1 cellular context compared by ENCODE assay signal in the genomic region with DNA sequence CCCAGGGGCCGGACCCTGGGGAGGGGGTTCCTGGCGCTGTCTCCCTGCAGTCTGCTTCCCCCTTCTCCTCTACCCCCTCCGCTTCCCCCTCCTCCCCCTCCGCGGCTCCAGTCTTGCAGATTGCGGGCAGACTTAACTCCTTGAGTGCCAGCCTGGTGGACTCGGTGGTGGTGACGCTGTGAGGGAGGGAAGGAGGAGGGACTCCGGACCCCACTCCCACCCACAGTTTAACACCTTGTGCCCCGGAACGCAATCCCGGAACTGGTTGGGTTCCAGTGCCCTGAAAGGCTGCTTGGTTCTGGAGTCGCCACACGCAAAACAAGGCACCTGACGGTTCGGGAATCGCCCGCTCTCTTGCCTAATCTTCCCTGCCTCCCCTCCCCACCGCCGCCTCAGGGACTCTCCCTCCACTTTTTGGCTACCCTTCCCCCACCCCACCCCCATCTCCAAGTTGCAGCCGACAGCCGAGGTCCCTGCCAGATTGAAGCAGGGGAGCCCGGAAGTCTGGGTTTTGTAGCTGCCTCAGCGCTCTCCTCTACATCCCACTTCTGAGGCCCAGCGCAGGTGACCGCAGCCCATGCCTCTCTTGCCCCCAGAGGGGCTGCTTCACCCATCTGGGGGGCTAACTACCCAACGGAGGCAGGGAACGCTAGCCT.
TF ChIP-seq lines count a peak whose summit lies in the region.

No MANE protein-coding gene starts in this region.

TF ChIP-seq in HEK293, 187 proteins besides CTCF, POLR2A, EP300 and RAD21 (continued from another document):
- TF ChIP-seq ZEB2 (tag by site-specific recombination; IDR thresholded peaks at IDR 0.05) (peak; percentile 37; the same call in 1 of the 2 replicates), ZNF623 (tag by site-specific recombination; IDR thresholded peaks at IDR 0.05) (no peak), ZBTB8A (tag by site-specific recombination; IDR thresholded peaks at IDR 0.05) (peak; percentile 34; the same call in 1 of the 2 replicates), ZFP3 (tag by site-specific recombination; IDR thresholded peaks at IDR 0.05; ENCODE audit: low read depth) (peak; percentile 39; the same call in 1 of the 2 replicates), ZBTB20 (tag by site-specific recombination; IDR thresholded peaks at IDR 0.05) (peak; percentile 78), ZNF501 (tag by site-specific recombination; IDR thresholded peaks at IDR 0.05) (0 out of 2 replicates have a peak, but pooled peaks have one; percentile 14), TCF7L2 (IDR thresholded peaks at IDR 0.05; ENCODE audit: borderline replicate concordance, low read depth, low read length) (no peak), ZBTB7A (tag by site-specific recombination; IDR thresholded peaks at IDR 0.05; ENCODE audit: low read depth) (peak; percentile 69; the same call in 1 of the 2 replicates), ZNF658 (tag by site-specific recombination; IDR thresholded peaks at IDR 0.05) (no peak), ZNF341 (tag by site-specific recombination; IDR thresholded peaks at IDR 0.05; ENCODE audit: low read depth) (peak; percentile 77), ZNF747 (tag by site-specific recombination; IDR thresholded peaks at IDR 0.05) (no peak), INSM2 (tag by site-specific recombination; IDR thresholded peaks at IDR 0.05) (no peak; the same call in 1 of the 2 replicates), IKZF3 (tag by site-specific recombination; IDR thresholded peaks at IDR 0.05) (peak; percentile 31; the same call in 1 of the 2 replicates), ZNF704 (tag by site-specific recombination; IDR thresholded peaks at IDR 0.05) (no peak), ZBTB48 (tag by site-specific recombination; IDR thresholded peaks at IDR 0.05) (peak; percentile 65; the same call in 1 of the 2 replicates), ZNF792 (tag by site-specific recombination; IDR thresholded peaks at IDR 0.05) (no peak), ZNF610 (tag by site-specific recombination; IDR thresholded peaks at IDR 0.05; ENCODE audit: borderline replicate concordance) (no peak), MYNN (tag by site-specific recombination; IDR thresholded peaks at IDR 0.05; ENCODE audit: borderline replicate concordance) (peak; percentile 79), ZNF335 (tag by site-specific recombination; conservative IDR thresholded peaks at IDR 0.05) (peak; percentile 88), ZBTB17 (tag by site-specific recombination; IDR thresholded peaks at IDR 0.05) (peak; percentile 58), WT1 (tag by site-specific recombination; IDR thresholded peaks at IDR 0.05) (peak; percentile 22; the same call in 1 of the 2 replicates), ZXDB (tag by site-specific recombination; IDR thresholded peaks at IDR 0.05) (peak; percentile 18; the same call in 1 of the 2 replicates), BCL11B (tag by site-specific recombination; IDR thresholded peaks at IDR 0.05; ENCODE audit: low read depth) (no peak), ZNF76 (tag by site-specific recombination; IDR thresholded peaks at IDR 0.05; ENCODE audit: borderline replicate concordance, low read depth) (no peak; the same call in 1 of the 2 replicates), ZNF777 (tag by site-specific recombination; IDR thresholded peaks at IDR 0.05; ENCODE audit: borderline replicate concordance) (no peak), KLF8 (tag by site-specific recombination; IDR thresholded peaks at IDR 0.05) (peak; percentile 18; the same call in 1 of the 2 replicates), RBAK (tag by site-specific recombination; IDR thresholded peaks at IDR 0.05) (no peak), ZNF202 (tag by site-specific recombination; IDR thresholded peaks at IDR 0.05; ENCODE audit: borderline replicate concordance) (no peak), ZNF239 (tag by site-specific recombination; IDR thresholded peaks at IDR 0.05) (no peak), ZNF600 (tag by site-specific recombination; IDR thresholded peaks at IDR 0.05) (peak; percentile 86), SP7 (tag by site-specific recombination; IDR thresholded peaks at IDR 0.05) (no peak; the same call in 1 of the 2 replicates), ZNF19 (tag by site-specific recombination; IDR thresholded peaks at IDR 0.05; ENCODE audit: low read depth) (no peak), EGR2 (tag by site-specific recombination; IDR thresholded peaks at IDR 0.05; ENCODE audit: low read depth) (peak; percentile 43; the same call in 1 of the 2 replicates), ZSCAN30 (tag by site-specific recombination; IDR thresholded peaks at IDR 0.05) (peak; percentile 73), SALL2 (tag by site-specific recombination; IDR thresholded peaks at IDR 0.05; ENCODE audit: borderline replicate concordance) (no peak), ZFHX2 (tag by site-specific recombination; conservative IDR thresholded peaks at IDR 0.05) (peak; percentile 57), SP3 (tag by site-specific recombination; IDR thresholded peaks at IDR 0.05) (peak; percentile 48)
- TF ChIP-seq, protein P1, sequence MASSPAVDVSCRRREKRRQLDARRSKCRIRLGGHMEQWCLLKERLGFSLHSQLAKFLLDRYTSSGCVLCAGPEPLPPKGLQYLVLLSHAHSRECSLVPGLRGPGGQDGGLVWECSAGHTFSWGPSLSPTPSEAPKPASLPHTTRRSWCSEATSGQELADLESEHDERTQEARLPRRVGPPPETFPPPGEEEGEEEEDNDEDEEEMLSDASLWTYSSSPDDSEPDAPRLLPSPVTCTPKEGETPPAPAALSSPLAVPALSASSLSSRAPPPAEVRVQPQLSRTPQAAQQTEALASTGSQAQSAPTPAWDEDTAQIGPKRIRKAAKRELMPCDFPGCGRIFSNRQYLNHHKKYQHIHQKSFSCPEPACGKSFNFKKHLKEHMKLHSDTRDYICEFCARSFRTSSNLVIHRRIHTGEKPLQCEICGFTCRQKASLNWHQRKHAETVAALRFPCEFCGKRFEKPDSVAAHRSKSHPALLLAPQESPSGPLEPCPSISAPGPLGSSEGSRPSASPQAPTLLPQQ (tag by site-specific recombination; IDR thresholded peaks at IDR 0.05): 0 out of 2 replicates have a peak, but pooled peaks have one; percentile 10
- TF ChIP-seq, protein P2, sequence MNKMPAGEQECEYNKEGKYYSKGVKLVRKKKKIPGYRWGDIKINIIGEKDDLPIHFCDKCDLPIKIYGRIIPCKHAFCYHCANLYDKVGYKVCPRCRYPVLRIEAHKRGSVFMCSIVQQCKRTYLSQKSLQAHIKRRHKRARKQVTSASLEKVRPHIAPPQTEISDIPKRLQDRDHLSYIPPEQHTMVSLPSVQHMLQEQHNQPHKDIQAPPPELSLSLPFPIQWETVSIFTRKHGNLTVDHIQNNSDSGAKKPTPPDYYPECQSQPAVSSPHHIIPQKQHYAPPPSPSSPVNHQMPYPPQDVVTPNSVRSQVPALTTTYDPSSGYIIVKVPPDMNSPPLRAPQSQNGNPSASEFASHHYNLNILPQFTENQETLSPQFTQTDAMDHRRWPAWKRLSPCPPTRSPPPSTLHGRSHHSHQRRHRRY (tag by site-specific recombination; IDR thresholded peaks at IDR 0.05): no peak
- TF ChIP-seq, protein P3, sequence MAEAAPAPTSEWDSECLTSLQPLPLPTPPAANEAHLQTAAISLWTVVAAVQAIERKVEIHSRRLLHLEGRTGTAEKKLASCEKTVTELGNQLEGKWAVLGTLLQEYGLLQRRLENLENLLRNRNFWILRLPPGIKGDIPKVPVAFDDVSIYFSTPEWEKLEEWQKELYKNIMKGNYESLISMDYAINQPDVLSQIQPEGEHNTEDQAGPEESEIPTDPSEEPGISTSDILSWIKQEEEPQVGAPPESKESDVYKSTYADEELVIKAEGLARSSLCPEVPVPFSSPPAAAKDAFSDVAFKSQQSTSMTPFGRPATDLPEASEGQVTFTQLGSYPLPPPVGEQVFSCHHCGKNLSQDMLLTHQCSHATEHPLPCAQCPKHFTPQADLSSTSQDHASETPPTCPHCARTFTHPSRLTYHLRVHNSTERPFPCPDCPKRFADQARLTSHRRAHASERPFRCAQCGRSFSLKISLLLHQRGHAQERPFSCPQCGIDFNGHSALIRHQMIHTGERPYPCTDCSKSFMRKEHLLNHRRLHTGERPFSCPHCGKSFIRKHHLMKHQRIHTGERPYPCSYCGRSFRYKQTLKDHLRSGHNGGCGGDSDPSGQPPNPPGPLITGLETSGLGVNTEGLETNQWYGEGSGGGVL (tag by site-specific recombination; IDR thresholded peaks at IDR 0.05): peak; percentile 89
- TF ChIP-seq, protein P4, sequence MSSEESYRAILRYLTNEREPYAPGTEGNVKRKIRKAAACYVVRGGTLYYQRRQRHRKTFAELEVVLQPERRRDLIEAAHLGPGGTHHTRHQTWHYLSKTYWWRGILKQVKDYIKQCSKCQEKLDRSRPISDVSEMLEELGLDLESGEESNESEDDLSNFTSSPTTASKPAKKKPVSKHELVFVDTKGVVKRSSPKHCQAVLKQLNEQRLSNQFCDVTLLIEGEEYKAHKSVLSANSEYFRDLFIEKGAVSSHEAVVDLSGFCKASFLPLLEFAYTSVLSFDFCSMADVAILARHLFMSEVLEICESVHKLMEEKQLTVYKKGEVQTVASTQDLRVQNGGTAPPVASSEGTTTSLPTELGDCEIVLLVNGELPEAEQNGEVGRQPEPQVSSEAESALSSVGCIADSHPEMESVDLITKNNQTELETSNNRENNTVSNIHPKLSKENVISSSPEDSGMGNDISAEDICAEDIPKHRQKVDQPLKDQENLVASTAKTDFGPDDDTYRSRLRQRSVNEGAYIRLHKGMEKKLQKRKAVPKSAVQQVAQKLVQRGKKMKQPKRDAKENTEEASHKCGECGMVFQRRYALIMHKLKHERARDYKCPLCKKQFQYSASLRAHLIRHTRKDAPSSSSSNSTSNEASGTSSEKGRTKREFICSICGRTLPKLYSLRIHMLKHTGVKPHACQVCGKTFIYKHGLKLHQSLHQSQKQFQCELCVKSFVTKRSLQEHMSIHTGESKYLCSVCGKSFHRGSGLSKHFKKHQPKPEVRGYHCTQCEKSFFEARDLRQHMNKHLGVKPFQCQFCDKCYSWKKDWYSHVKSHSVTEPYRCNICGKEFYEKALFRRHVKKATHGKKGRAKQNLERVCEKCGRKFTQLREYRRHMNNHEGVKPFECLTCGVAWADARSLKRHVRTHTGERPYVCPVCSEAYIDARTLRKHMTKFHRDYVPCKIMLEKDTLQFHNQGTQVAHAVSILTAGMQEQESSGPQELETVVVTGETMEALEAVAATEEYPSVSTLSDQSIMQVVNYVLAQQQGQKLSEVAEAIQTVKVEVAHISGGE (tag by site-specific recombination; conservative IDR thresholded peaks at IDR 0.05; ENCODE audit: low read depth): 0 out of 2 replicates have a peak, but pooled peaks have one; percentile 2
- TF ChIP-seq, protein P5, sequence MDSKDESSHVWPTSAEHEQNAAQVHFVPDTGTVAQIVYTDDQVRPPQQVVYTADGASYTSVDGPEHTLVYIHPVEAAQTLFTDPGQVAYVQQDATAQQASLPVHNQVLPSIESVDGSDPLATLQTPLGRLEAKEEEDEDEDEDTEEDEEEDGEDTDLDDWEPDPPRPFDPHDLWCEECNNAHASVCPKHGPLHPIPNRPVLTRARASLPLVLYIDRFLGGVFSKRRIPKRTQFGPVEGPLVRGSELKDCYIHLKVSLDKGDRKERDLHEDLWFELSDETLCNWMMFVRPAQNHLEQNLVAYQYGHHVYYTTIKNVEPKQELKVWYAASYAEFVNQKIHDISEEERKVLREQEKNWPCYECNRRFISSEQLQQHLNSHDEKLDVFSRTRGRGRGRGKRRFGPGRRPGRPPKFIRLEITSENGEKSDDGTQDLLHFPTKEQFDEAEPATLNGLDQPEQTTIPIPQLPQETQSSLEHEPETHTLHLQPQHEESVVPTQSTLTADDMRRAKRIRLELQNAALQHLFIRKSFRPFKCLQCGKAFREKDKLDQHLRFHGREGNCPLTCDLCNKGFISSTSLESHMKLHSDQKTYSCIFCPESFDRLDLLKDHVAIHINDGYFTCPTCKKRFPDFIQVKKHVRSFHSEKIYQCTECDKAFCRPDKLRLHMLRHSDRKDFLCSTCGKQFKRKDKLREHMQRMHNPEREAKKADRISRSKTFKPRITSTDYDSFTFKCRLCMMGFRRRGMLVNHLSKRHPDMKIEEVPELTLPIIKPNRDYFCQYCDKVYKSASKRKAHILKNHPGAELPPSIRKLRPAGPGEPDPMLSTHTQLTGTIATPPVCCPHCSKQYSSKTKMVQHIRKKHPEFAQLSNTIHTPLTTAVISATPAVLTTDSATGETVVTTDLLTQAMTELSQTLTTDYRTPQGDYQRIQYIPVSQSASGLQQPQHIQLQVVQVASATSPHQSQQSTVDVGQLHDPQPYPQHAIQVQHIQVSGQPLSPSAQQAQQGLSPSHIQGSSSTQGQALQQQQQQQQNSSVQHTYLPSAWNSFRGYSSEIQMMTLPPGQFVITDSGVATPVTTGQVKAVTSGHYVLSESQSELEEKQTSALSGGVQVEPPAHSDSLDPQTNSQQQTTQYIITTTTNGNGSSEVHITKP (tag by site-specific recombination; IDR thresholded peaks at IDR 0.05): peak; percentile 78
- TF ChIP-seq, protein P6, sequence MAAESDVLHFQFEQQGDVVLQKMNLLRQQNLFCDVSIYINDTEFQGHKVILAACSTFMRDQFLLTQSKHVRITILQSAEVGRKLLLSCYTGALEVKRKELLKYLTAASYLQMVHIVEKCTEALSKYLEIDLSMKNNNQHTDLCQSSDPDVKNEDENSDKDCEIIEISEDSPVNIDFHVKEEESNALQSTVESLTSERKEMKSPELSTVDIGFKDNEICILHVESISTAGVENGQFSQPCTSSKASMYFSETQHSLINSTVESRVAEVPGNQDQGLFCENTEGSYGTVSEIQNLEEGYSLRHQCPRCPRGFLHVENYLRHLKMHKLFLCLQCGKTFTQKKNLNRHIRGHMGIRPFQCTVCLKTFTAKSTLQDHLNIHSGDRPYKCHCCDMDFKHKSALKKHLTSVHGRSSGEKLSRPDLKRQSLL (tag by site-specific recombination; IDR thresholded peaks at IDR 0.05): peak; percentile 63
TF ChIP-seq in HEK293: peak in this region for 25.
